In genomic region chr10:103605359-103606156, GRCh38 we compare ENCODE assay signal across 8 cellular contexts.
DNase-seq lines count a peak whose midpoint lies in the region; ATAC-seq and TF ChIP-seq lines count a peak whose summit lies in the region.

No MANE protein-coding gene starts in this region.

- ATAC-seq in stimulated activated effector memory CD8-positive, alpha-beta T cell treated with anti-CD3 and anti-CD28 coated beads, Interleukin-12 subunit alpha, Interleukin-12 subunit beta, amount 100 ng/mL, for 72 hours, result no peak
- no peak for ATAC-seq in HG03571 (IDR thresholded peaks at IDR 0.05; ENCODE audit: unreplicated experiment)

- H3K36me3 Mint-ChIP-seq in chondrocyte (ENCODE audit: low read depth), result peaks cover 17% of the 10 kb centered on the region
- no peaks in the 10 kb centered on the region for H3K36me3 Mint-ChIP-seq in stimulated activated effector memory CD8-positive, alpha-beta T cell treated with anti-CD3 and anti-CD28 coated beads, Interleukin-12 subunit alpha, Interleukin-12 subunit beta, amount 100 ng/mL, for 72 hours

- H3K4me3 Mint-ChIP-seq in chondrocyte (ENCODE audit: unreplicated experiment), result no peak overlapping the region
- no peak overlapping the region for H3K4me3 Mint-ChIP-seq in stimulated activated effector memory CD8-positive, alpha-beta T cell treated with anti-CD3 and anti-CD28 coated beads, Interleukin-12 subunit alpha, Interleukin-12 subunit beta, amount 100 ng/mL, for 72 hours

- peak; percentile 80 for TF ChIP-seq CTCF in chondrocyte (IDR thresholded peaks at IDR 0.05)

- no peaks in the 10 kb centered on the region for H3K27me3 Mint-ChIP-seq in chondrocyte (ENCODE audit: low read depth)

- peaks cover 4% of the 10 kb centered on the region for H3K4me1 Mint-ChIP-seq in chondrocyte (ENCODE audit: low read depth)
- H3K4me1 Mint-ChIP-seq in stimulated activated effector memory CD8-positive, alpha-beta T cell treated with anti-CD3 and anti-CD28 coated beads, Interleukin-12 subunit alpha, Interleukin-12 subunit beta, amount 100 ng/mL, for 72 hours, result no peaks in the 10 kb centered on the region

- H3K9me3 Mint-ChIP-seq in chondrocyte (ENCODE audit: low read depth), result no peaks in the 10 kb centered on the region
- no peaks in the 10 kb centered on the region for H3K9me3 Mint-ChIP-seq in stimulated activated effector memory CD8-positive, alpha-beta T cell treated with anti-CD3 and anti-CD28 coated beads, Interleukin-12 subunit alpha, Interleukin-12 subunit beta, amount 100 ng/mL, for 72 hours

- DNase-seq in AG20443 (ENCODE audit: low spot score) (peak; percentile 90), HCEC 1CT (peak; percentile 27), T-helper 2 cell (peak in 4 of 5 experiments; percentile 8 to 26 (median 24)), chondrocyte (ENCODE audit: low spot score) (peak; percentile 64), left kidney (ENCODE audit: low read depth, low spot score) (peak; percentile 41), NCI-H1436 (lab: John Stamatoyannopoulos, UW) (no peak)
- DNase-seq in stimulated activated effector memory CD8-positive, alpha-beta T cell treated with anti-CD3 and anti-CD28 coated beads, Interleukin-12 subunit alpha, Interleukin-12 subunit beta, amount 100 ng/mL, for 72 hours (ENCODE audit: low spot score in 2 of 2), result peak; percentile 31 to 71

- H3K27ac Mint-ChIP-seq in chondrocyte (ENCODE audit: unreplicated experiment), result no peak overlapping the region
- no peak overlapping the region for H3K27ac Mint-ChIP-seq in stimulated activated effector memory CD8-positive, alpha-beta T cell treated with anti-CD3 and anti-CD28 coated beads, Interleukin-12 subunit alpha, Interleukin-12 subunit beta, amount 100 ng/mL, for 72 hours
